ENCODE assay signal across 6 cellular contexts in the genomic region with DNA sequence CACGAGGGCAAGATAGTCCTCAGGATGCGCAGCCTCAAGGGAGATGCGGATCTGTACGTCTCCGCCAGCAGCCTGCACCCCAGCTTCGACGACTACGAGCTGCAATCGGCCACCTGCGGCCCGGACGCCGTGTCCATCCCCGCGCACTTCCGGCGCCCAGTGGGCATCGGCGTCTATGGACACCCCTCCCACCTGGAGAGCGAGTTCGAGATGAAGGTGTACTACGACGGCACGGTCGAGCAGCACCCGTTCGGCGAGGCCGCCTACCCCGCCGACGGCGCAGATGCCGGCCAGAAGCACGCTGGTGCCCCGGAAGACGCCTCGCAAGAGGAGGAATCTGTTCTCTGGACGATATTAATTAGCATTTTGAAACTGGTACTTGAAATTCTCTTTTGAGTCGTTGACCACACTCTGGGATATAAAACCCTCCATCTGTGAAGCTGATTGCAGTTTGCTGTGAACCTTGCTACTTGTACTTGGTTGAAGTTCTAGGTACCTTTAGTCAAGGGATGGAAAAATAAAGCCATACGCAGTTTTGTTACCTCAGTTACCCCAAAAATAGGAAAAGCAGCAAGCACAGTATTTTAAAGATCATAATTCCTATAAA. TPM values are rescaled to one million over a fixed set of nuclear protein-coding genes. Genes with fewer than 3 reads are reported as not detected.
DNase-seq lines count a peak whose midpoint lies in the region; ATAC-seq lines count a peak whose summit lies in the region.

No MANE protein-coding gene starts in this region.

- H3K27ac ChIP-seq in temporal lobe (ENCODE audit: low read depth, low read length): peak overlapping the region; percentile 47

- H3K36me3 Mint-ChIP-seq in activated CD4-positive, alpha-beta memory T cell treated with anti-CD3 and anti-CD28 coated beads, Interleukin-2, amount 10 ng/mL, durations not matched to agents 7 days and 5 days (ENCODE audit: low read depth): peaks cover 32% of the 10 kb centered on the region

- ATAC-seq in GM19035 (IDR thresholded peaks at IDR 0.05; ENCODE audit: unreplicated experiment) (peak; percentile 19), HG03280 (IDR thresholded peaks at IDR 0.05; ENCODE audit: unreplicated experiment) (peak; percentile 20)

- CTCF ChIA-PET in activated CD4-positive, alpha-beta memory T cell treated with anti-CD3 and anti-CD28 coated beads, Interleukin-2, amount 10 ng/mL, durations not matched to agents 7 days and 5 days (lab: Charles Lee): interaction anchor here (1.2 to 2.7 kb wide), 4 partner anchors 17 to 87 kb away, joined by 3 to 14 read pairs (median 9); no protein-coding TSS in a partner anchor

- no peaks in the 10 kb centered on the region for H3K27me3 Mint-ChIP-seq in activated CD4-positive, alpha-beta memory T cell treated with anti-CD3 and anti-CD28 coated beads, Interleukin-2, amount 10 ng/mL, durations not matched to agents 7 days and 5 days

- H3K9me3 Mint-ChIP-seq in activated CD4-positive, alpha-beta memory T cell treated with anti-CD3 and anti-CD28 coated beads, Interleukin-2, amount 10 ng/mL, durations not matched to agents 7 days and 5 days: no peaks in the 10 kb centered on the region

- H3K4me3 Mint-ChIP-seq in activated CD4-positive, alpha-beta memory T cell treated with anti-CD3 and anti-CD28 coated beads, Interleukin-2, amount 10 ng/mL, durations not matched to agents 7 days and 5 days: peak overlapping the region; percentile 89

- H3K27ac Mint-ChIP-seq in activated CD4-positive, alpha-beta memory T cell treated with anti-CD3 and anti-CD28 coated beads, Interleukin-2, amount 10 ng/mL, durations not matched to agents 7 days and 5 days: peak overlapping the region; percentile 86

- H3K4me1 Mint-ChIP-seq in activated CD4-positive, alpha-beta memory T cell treated with anti-CD3 and anti-CD28 coated beads, Interleukin-2, amount 10 ng/mL, durations not matched to agents 7 days and 5 days: peaks cover 55% of the 10 kb centered on the region

- DNase-seq in activated CD4-positive, alpha-beta memory T cell treated with anti-CD3 and anti-CD28 coated beads, Interleukin-2, amount 10 ng/mL, durations not matched to agents 7 days and 5 days: no peak
- DNase-seq in iPS-NIHi11 (ENCODE audit: low spot score) (peak; percentile 50), SKM-1 treated with dmso at 0.1 percent for 144 hours (lab: John Stamatoyannopoulos, UW; ENCODE audit: unreplicated experiment) (no peak)

- POLR2A ChIA-PET in activated CD4-positive, alpha-beta memory T cell treated with anti-CD3 and anti-CD28 coated beads, Interleukin-2, amount 10 ng/mL, durations not matched to agents 7 days and 5 days (lab: Charles Lee): interaction anchor here (0.8 to 8.7 kb wide), 19 partner anchors 8 to 881 kb away, joined by 3 to 135 read pairs (median 7); partner anchors contain the start of genes DYNLT2, ERMARD, PDCD2 and PHF10

RNA-seq across cellular contexts. Expression of gene C6orf120, which starts 0.8 kb away (rescaled TPM):
- 10 to 100 TPM; 19.2 to 19.6 TPM for total RNA-seq in activated CD4-positive, alpha-beta memory T cell treated with anti-CD3 and anti-CD28 coated beads, Interleukin-2, amount 10 ng/mL, durations not matched to agents 7 days and 5 days
- total RNA-seq in temporal lobe: 15.7 TPM

RNA-seq across cellular contexts. Expression of gene WDR27, which starts 0.9 kb away (rescaled TPM):
- 10 to 100 TPM; 24.9 to 25.2 TPM for total RNA-seq in activated CD4-positive, alpha-beta memory T cell treated with anti-CD3 and anti-CD28 coated beads, Interleukin-2, amount 10 ng/mL, durations not matched to agents 7 days and 5 days
- total RNA-seq in temporal lobe: 23.1 TPM

RNA-seq across cellular contexts. Expression of gene PHF10, which starts 21.6 kb away (rescaled TPM):
- total RNA-seq in activated CD4-positive, alpha-beta memory T cell treated with anti-CD3 and anti-CD28 coated beads, Interleukin-2, amount 10 ng/mL, durations not matched to agents 7 days and 5 days: 10 to 100 TPM; 59.9 to 63.6 TPM
- total RNA-seq in temporal lobe: 30.2 TPM

RNA-seq across cellular contexts. Expression of gene DYNLT2, which starts 48.6 kb away (rescaled TPM):
- total RNA-seq in activated CD4-positive, alpha-beta memory T cell treated with anti-CD3 and anti-CD28 coated beads, Interleukin-2, amount 10 ng/mL, durations not matched to agents 7 days and 5 days: 1 to 10 TPM; 1.7 to 2.2 TPM
- 3.2 TPM for total RNA-seq in temporal lobe

RNA-seq across cellular contexts. Expression of gene ERMARD, which starts 48.7 kb away (rescaled TPM):
- total RNA-seq in activated CD4-positive, alpha-beta memory T cell treated with anti-CD3 and anti-CD28 coated beads, Interleukin-2, amount 10 ng/mL, durations not matched to agents 7 days and 5 days: 10 to 100 TPM; 29.3 to 30.7 TPM
- total RNA-seq in temporal lobe: 18.9 TPM
